Comparison of ENCODE assay signal across 7 cellular contexts in the genomic region with DNA sequence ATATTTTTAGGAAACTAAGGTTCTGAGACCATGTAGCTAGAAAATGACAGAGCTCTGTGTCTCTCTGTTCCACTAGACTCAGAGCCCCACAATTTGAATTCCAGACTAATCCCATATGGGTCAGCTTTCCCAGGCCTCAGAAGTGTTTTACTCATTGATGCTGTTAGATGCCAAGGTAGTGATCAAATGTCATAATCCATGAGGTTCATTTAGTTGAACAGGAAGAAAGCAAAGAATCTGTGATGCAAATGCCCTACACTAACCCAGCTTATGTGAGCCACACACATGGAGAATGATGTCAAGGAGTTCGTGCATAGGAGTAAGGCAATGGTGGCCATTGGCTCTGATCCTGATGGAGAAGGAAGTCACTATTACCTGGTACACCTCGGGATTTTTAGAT.
"Had no signal": no experiment of that assay in that cellular context is flagged by ENCODE, and none has a peak within 500 bp of the region (broad histone marks: within the 10 kb centered on the region; RNA-seq: fewer than 3 reads in every experiment).

No MANE protein-coding gene starts in this region.

- H3K4me3 ChIP-seq: GM23248, HAP-1, K562 had no signal

- H3K36me3 ChIP-seq: HAP-1 had no signal

- H3K9me3 ChIP-seq: HAP-1 had no signal

- H3K4me1 ChIP-seq: HAP-1 had no signal

- H3K27ac ChIP-seq: GM23248 had no signal

- DNase-seq: GM23248, GOT3, H7, HFFc6, IMR-90 had no signal

- H3K9ac ChIP-seq: GM23248 had no signal
